ENCODE assay signal across 12 cellular contexts in the genomic region with DNA sequence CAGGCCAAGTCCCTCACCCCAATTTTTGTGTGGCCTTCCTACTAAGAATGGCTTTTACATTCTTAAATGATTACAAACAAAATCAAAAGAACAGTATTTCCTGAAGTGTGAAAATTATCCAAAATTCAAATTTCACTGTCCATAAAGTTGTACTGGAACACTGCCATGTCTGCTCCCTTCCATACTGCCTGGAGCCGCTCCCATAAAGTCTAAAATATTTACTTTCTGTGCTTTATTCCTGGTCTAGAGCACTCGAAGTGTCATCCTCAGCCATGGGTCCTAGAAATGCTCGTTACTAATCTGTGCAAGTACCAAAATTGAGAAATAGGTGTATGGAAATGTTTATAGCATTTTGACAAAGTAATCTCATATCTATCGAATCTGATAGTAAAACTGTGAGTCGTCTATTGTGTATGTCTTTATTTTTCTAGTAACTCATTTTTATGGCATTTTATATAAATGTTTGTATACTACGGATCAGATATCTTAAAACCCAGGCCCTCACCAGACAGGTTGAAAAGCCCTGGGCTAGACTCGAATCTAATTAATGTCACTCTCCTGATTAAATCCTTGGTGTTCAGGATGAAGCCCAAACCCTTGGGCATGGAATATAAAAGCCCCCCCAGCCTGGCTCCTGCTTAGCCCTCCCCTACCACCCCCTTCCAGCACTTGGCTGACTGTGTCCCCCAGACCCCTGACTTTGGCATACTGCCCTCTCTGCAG. TPM values are rescaled to one million over a fixed set of nuclear protein-coding genes. Genes with fewer than 3 reads are reported as not detected.
DNase-seq lines count a peak whose midpoint lies in the region; ATAC-seq and TF ChIP-seq lines count a peak whose summit lies in the region.
"Had no signal": no experiment of that assay in that cellular context is flagged by ENCODE, and none has a peak within 500 bp of the region (broad histone marks: within the 10 kb centered on the region; RNA-seq: fewer than 3 reads in every experiment).

No MANE protein-coding gene starts in this region.

- H3K36me3 ChIP-seq in CD4-positive, CD25-positive, alpha-beta regulatory T cell (ENCODE audit: control insufficient read depth, insufficient read depth, low read length), result peaks cover 45% of the 10 kb centered on the region
- peaks cover 4 to 54% (median 10%) of the 10 kb centered on the region in 3 donors for H3K36me3 ChIP-seq in esophagus squamous epithelium
- H3K36me3 ChIP-seq: breast epithelium, ovary had no signal

- no peaks in the 10 kb centered on the region for H3K27me3 Mint-ChIP-seq in CD4-positive, CD25-positive, alpha-beta regulatory T cell
- H3K27me3 Mint-ChIP-seq in activated naive CD8-positive, alpha-beta T cell treated with anti-CD3 and anti-CD28 coated beads, Interleukin-2, amount 50 U/mL, for 24 hours, result no peaks in the 10 kb centered on the region
- H3K27me3 Mint-ChIP-seq in natural killer cell treated with Interleukin-12 subunit alpha and Interleukin-12 subunit beta and Interleukin-15 and Interleukin-18, amount 100 ng/mL, for 72 hours, result no peaks in the 10 kb centered on the region
- peaks cover 9% of the 10 kb centered on the region for H3K27me3 Mint-ChIP-seq in WTC11 (ENCODE audit: low read depth)

- intact Hi-C loops in esophagus squamous epithelium (cut with DNase I), result no loop called here

- peaks cover 43% of the 10 kb centered on the region for H3K4me1 ChIP-seq in CD4-positive, CD25-positive, alpha-beta regulatory T cell (ENCODE audit: control insufficient read depth, insufficient read depth, low read length, poor library complexity, severe bottlenecking)
- H3K4me1 ChIP-seq in esophagus squamous epithelium, result peaks cover 16 to 50% (median 21%) of the 10 kb centered on the region in 3 donors

- H3K9me3 ChIP-seq in CD4-positive, CD25-positive, alpha-beta regulatory T cell (ENCODE audit: control insufficient read depth in 2 of 2, low read length in 2 of 2), result no peaks in the 10 kb centered on the region
- no peaks in the 10 kb centered on the region for H3K9me3 ChIP-seq in esophagus squamous epithelium
- H3K9me3 ChIP-seq: breast epithelium, ovary had no signal

- peak overlapping the region in 2 of 3 donors; percentile 73 to 90 for H3K27ac Mint-ChIP-seq in CD4-positive, CD25-positive, alpha-beta regulatory T cell
- H3K27ac Mint-ChIP-seq in activated naive CD8-positive, alpha-beta T cell treated with anti-CD3 and anti-CD28 coated beads, Interleukin-2, amount 50 U/mL, for 24 hours, result peak overlapping the region; percentile 0
- H3K27ac Mint-ChIP-seq in natural killer cell treated with Interleukin-12 subunit alpha and Interleukin-12 subunit beta and Interleukin-15 and Interleukin-18, amount 100 ng/mL, for 72 hours, result peak overlapping the region; percentile 25 to 48
- H3K27ac Mint-ChIP-seq in WTC11, result no peak overlapping the region

- H3K4me1 Mint-ChIP-seq in CD4-positive, CD25-positive, alpha-beta regulatory T cell, result peaks cover 53 to 68% (median 60%) of the 10 kb centered on the region in 4 donors
- peaks cover 49% of the 10 kb centered on the region for H3K4me1 Mint-ChIP-seq in activated naive CD8-positive, alpha-beta T cell treated with anti-CD3 and anti-CD28 coated beads, Interleukin-2, amount 50 U/mL, for 24 hours
- peaks cover 43 to 48% of the 10 kb centered on the region in 2 donors for H3K4me1 Mint-ChIP-seq in natural killer cell treated with Interleukin-12 subunit alpha and Interleukin-12 subunit beta and Interleukin-15 and Interleukin-18, amount 100 ng/mL, for 72 hours (ENCODE audit: low read depth in 2 of 2)
- H3K4me1 Mint-ChIP-seq in WTC11, result peaks cover 43% of the 10 kb centered on the region

- H3K4me3 Mint-ChIP-seq in CD4-positive, CD25-positive, alpha-beta regulatory T cell, result peak overlapping the region in 3 of 4 donors; percentile 38 to 92 (median 75)
- no peak overlapping the region for H3K4me3 Mint-ChIP-seq in activated naive CD8-positive, alpha-beta T cell treated with anti-CD3 and anti-CD28 coated beads, Interleukin-2, amount 50 U/mL, for 24 hours
- H3K4me3 Mint-ChIP-seq in natural killer cell treated with Interleukin-12 subunit alpha and Interleukin-12 subunit beta and Interleukin-15 and Interleukin-18, amount 100 ng/mL, for 72 hours, result no peak overlapping the region
- H3K4me3 Mint-ChIP-seq in WTC11, result no peak overlapping the region

- H3K9me3 Mint-ChIP-seq in CD4-positive, CD25-positive, alpha-beta regulatory T cell, result no peaks in the 10 kb centered on the region
- no peaks in the 10 kb centered on the region for H3K9me3 Mint-ChIP-seq in activated naive CD8-positive, alpha-beta T cell treated with anti-CD3 and anti-CD28 coated beads, Interleukin-2, amount 50 U/mL, for 24 hours
- H3K9me3 Mint-ChIP-seq in natural killer cell treated with Interleukin-12 subunit alpha and Interleukin-12 subunit beta and Interleukin-15 and Interleukin-18, amount 100 ng/mL, for 72 hours, result no peaks in the 10 kb centered on the region
- no peaks in the 10 kb centered on the region for H3K9me3 Mint-ChIP-seq in WTC11

- CTCF ChIA-PET in WTC11 (lab: Charles Lee), result no interaction called here

- no peak for DNase-seq in CD4-positive, CD25-positive, alpha-beta regulatory T cell
- DNase-seq in HL-60 (ENCODE audit: low read depth in 1 of 2, low spot score in 1 of 2) (no peak), activated gamma-delta T cell treated with Interleukin-2 at 50 U/mL for 16 hours (no peak), WTC11 (ENCODE audit: low spot score) (no peak), esophagus squamous epithelium (lab: John Stamatoyannopoulos, UW) (no peak), inferior parietal cortex (ENCODE audit: extremely low spot score) (no peak)
- no peak for DNase-seq in activated naive CD8-positive, alpha-beta T cell treated with anti-CD3 and anti-CD28 coated beads, Interleukin-2, amount 50 U/mL, for 24 hours
- no peak for DNase-seq in natural killer cell treated with Interleukin-12 subunit alpha and Interleukin-12 subunit beta and Interleukin-15 and Interleukin-18, amount 100 ng/mL, for 72 hours (ENCODE audit: low spot score)
- DNase-seq: NCI-H524; ovary; stimulated activated naive CD4-positive, alpha-beta T cell treated with Interleukin-2 at 50 U/mL for 16 hours had no signal

- no peak for TF ChIP-seq CTCF in HL-60 (IDR thresholded peaks at IDR 0.05; ENCODE audit: insufficient read depth, low read length)
- TF ChIP-seq CTCF in WTC11 (IDR thresholded peaks at IDR 0.05), result no peak
- TF ChIP-seq CTCF in esophagus squamous epithelium (IDR thresholded peaks at IDR 0.05), result no peak

- 63 to 73% methylated on average over 7 of the region's 7 CpGs for WGBS in esophagus squamous epithelium, 2 donors

- no peak for ATAC-seq in CD4-positive, CD25-positive, alpha-beta regulatory T cell (ENCODE audit: low read depth in 2 of 2)
- no peak for ATAC-seq in activated naive CD8-positive, alpha-beta T cell treated with anti-CD3 and anti-CD28 coated beads, Interleukin-2, amount 50 U/mL, for 24 hours
- no peak for ATAC-seq in natural killer cell treated with Interleukin-12 subunit alpha and Interleukin-12 subunit beta and Interleukin-15 and Interleukin-18, amount 100 ng/mL, for 72 hours
- no peak for ATAC-seq in WTC11

- no peak overlapping the region for H3K27ac ChIP-seq in CD4-positive, CD25-positive, alpha-beta regulatory T cell (ENCODE audit: insufficient read depth, low read length, poor library complexity, severe bottlenecking)
- H3K27ac ChIP-seq in HL-60 (replicated peaks) (no peak overlapping the region), esophagus squamous epithelium (peak overlapping the region in 2 of 4 donors; percentile 34 to 38)
- H3K27ac ChIP-seq: breast epithelium, ovary had no signal

- no peak for TF ChIP-seq POLR2A in esophagus squamous epithelium (IDR thresholded peaks at IDR 0.05)

- H3K36me3 Mint-ChIP-seq in CD4-positive, CD25-positive, alpha-beta regulatory T cell, result peaks cover 33% of the 10 kb centered on the region
- peaks cover 44% of the 10 kb centered on the region for H3K36me3 Mint-ChIP-seq in activated naive CD8-positive, alpha-beta T cell treated with anti-CD3 and anti-CD28 coated beads, Interleukin-2, amount 50 U/mL, for 24 hours (ENCODE audit: low read depth)
- peaks cover 13% of the 10 kb centered on the region for H3K36me3 Mint-ChIP-seq in natural killer cell treated with Interleukin-12 subunit alpha and Interleukin-12 subunit beta and Interleukin-15 and Interleukin-18, amount 100 ng/mL, for 72 hours
- H3K36me3 Mint-ChIP-seq in WTC11, result peaks cover 16% of the 10 kb centered on the region

- no peaks in the 10 kb centered on the region for H3K27me3 ChIP-seq in CD4-positive, CD25-positive, alpha-beta regulatory T cell (ENCODE audit: control insufficient read depth, insufficient read depth, low read length)
- H3K27me3 ChIP-seq in HL-60 (ENCODE audit: insufficient read depth, poor library complexity, severe bottlenecking) (no peaks in the 10 kb centered on the region), esophagus squamous epithelium (no peaks in the 10 kb centered on the region)
- H3K27me3 ChIP-seq: breast epithelium, ovary had no signal

- H3K4me3 ChIP-seq in CD4-positive, CD25-positive, alpha-beta regulatory T cell (ENCODE audit: low read depth, low read length), result peak overlapping the region; percentile 42
- H3K4me3 ChIP-seq in HL-60 (replicated peaks; ENCODE audit: insufficient read depth, low read length), result 0 out of 2 replicates have a peak overlapping the region, but pooled peaks have one; percentile 3
- no peak overlapping the region for H3K4me3 ChIP-seq in esophagus squamous epithelium
- H3K4me3 ChIP-seq: breast epithelium, ovary had no signal

- POLR2A ChIA-PET in WTC11 (lab: Charles Lee), result no interaction called here

TF ChIP-seq in WTC11, 78 proteins besides CTCF, POLR2A, EP300 and RAD21 (continues in another document):
- TF ChIP-seq NR2C2 (CRISPR knock-in tag; IDR thresholded peaks at IDR 0.05), result no peak
- TF ChIP-seq GTF2I (CRISPR knock-in tag; conservative IDR thresholded peaks at IDR 0.05), result no peak
- no peak for TF ChIP-seq GRHL2 (CRISPR knock-in tag; IDR thresholded peaks at IDR 0.05; ENCODE audit: insufficient replicate concordance, severe bottlenecking)
- TF ChIP-seq ATF1 (CRISPR knock-in tag; IDR thresholded peaks at IDR 0.05), result no peak
- no peak for TF ChIP-seq KAT7 (CRISPR knock-in tag; IDR thresholded peaks at IDR 0.05; ENCODE audit: borderline replicate concordance)
- TF ChIP-seq, protein P1, sequence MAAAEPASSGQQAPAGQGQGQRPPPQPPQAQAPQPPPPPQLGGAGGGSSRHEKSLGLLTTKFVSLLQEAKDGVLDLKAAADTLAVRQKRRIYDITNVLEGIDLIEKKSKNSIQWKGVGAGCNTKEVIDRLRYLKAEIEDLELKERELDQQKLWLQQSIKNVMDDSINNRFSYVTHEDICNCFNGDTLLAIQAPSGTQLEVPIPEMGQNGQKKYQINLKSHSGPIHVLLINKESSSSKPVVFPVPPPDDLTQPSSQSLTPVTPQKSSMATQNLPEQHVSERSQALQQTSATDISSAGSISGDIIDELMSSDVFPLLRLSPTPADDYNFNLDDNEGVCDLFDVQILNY (CRISPR knock-in tag; IDR thresholded peaks at IDR 0.05), result no peak

RNA-seq across cellular contexts. Expression of a gene that starts 4.9 kb away (rescaled TPM):
- total RNA-seq in CD4-positive, CD25-positive, alpha-beta regulatory T cell, result 140 TPM
- polyA plus RNA-seq in CD4-positive, CD25-positive, alpha-beta regulatory T cell, result 100 to 1,000 TPM; 123 to 175 (median 145) TPM
- total RNA-seq in natural killer cell treated with Interleukin-12 subunit alpha and Interleukin-12 subunit beta and Interleukin-15 and Interleukin-18, amount 100 ng/mL, for 72 hours, result 100 to 1,000 TPM; 127 to 173 TPM
- total RNA-seq in WTC11 (2021) (63.8 to 86.0 TPM (median 66.0 TPM) in 3 replicates), esophagus squamous epithelium (10 to 100 TPM; 39.8 to 50.0 (median 42.9) TPM)

Comparison
In these comparisons a context has a peak if more than half of its experiments do, and no peak if none do; other contexts are left out.
1. H3K4me3 ChIP-seq: peak in CD4-positive, CD25-positive, alpha-beta regulatory T cell (single experiment) and HL-60 (single experiment); none in esophagus squamous epithelium (0 of 4).
2. H3K4me3 Mint-ChIP-seq: peak in CD4-positive, CD25-positive, alpha-beta regulatory T cell (3 of 4); none in activated naive CD8-positive, alpha-beta T cell treated with anti-CD3 and anti-CD28 coated beads, Interleukin-2, amount 50 U/mL, for 24 hours (single experiment), natural killer cell treated with Interleukin-12 subunit alpha and Interleukin-12 subunit beta and Interleukin-15 and Interleukin-18, amount 100 ng/mL, for 72 hours (single experiment) and WTC11 (single experiment).